8 cellular contexts compared by ENCODE assay signal in the genomic region with DNA sequence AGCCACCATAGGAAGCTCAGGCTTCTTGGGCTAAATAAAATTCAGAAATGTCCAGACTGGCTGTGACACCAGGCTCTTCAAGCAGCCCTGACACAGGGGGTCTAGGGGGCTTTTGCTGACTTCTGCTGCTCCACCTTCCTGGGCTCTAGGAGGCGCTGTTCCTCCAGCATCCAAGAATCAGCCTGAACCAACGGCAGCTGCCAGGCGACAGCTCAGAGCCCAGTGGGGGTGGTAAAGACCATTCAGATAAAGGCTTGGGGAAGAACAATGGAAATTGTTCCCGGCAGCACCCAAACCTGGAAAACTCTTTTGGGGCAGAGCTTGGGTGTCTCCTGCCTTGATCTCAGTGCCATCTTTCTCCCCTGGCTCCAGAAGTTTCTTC. TPM values are rescaled to one million over a fixed set of nuclear protein-coding genes. Genes with fewer than 3 reads are reported as not detected.
DNase-seq lines count a peak whose midpoint lies in the region; ATAC-seq and TF ChIP-seq lines count a peak whose summit lies in the region.

No MANE protein-coding gene starts in this region.

- no peaks in the 10 kb centered on the region for H4K20me1 ChIP-seq in BLaER1 treated with 17β-estradiol and CSF1 and Interleukin-3, amounts not matched to agents 10 nM and 100 nM

- DNase-seq in KBM-7 (peak; percentile 83), ecto neural progenitor cell (ENCODE audit: low spot score) (peak; percentile 82), NCI-H2196 treated with DMSO at 0.1 percent for 48 hours (lab: John Stamatoyannopoulos, UW; ENCODE audit: unreplicated experiment) (no peak)
- DNase-seq in activated CD4-positive, alpha-beta T cell treated with anti-CD3 and anti-CD28 coated beads for 4 hours, result peak; percentile 64 to 66
- DNase-seq in naive thymus-derived CD8-positive, alpha-beta T cell, result peak; percentile 48 to 85 (median 67)

- H3K36me3 ChIP-seq in BLaER1 treated with 17β-estradiol and CSF1 and Interleukin-3, amounts not matched to agents 10 nM and 100 nM, result no peaks in the 10 kb centered on the region

- peaks cover 4 to 48% (median 35%) of the 10 kb centered on the region in 10 experiments; a peak in 16 of 20 replicates for H3K4me1 ChIP-seq in BLaER1 treated with 17β-estradiol and CSF1 and Interleukin-3, amounts not matched to agents 10 nM and 100 nM

- no peak for TF ChIP-seq POLR2A in GM18505 (IDR thresholded peaks at IDR 0.05; ENCODE audit: borderline replicate concordance, extremely low read depth, insufficient read depth, insufficient read length)

- peaks cover 0 to 2% (median 0%) of the 10 kb centered on the region in 3 donors for H3K36me3 Mint-ChIP-seq in naive thymus-derived CD8-positive, alpha-beta T cell

- H3K27me3 Mint-ChIP-seq in naive thymus-derived CD8-positive, alpha-beta T cell, result no peaks in the 10 kb centered on the region

- no peaks in the 10 kb centered on the region for H3K27me3 ChIP-seq in BLaER1 treated with 17β-estradiol and CSF1 and Interleukin-3, amounts not matched to agents 10 nM and 100 nM

- peak overlapping the region in 4 of 10 donors; percentile 1 to 14 (median 7) for H3K27ac Mint-ChIP-seq in naive thymus-derived CD8-positive, alpha-beta T cell

- H3K27ac ChIP-seq in BLaER1 treated with 17β-estradiol and CSF1 and Interleukin-3, amounts not matched to agents 10 nM and 100 nM, result peak overlapping the region in 9 of 11 experiments; percentile 6 to 66 (median 45); a peak in 15 of 22 replicates

- no peak overlapping the region for H3K4me3 Mint-ChIP-seq in naive thymus-derived CD8-positive, alpha-beta T cell

- H3K4me1 Mint-ChIP-seq in naive thymus-derived CD8-positive, alpha-beta T cell, result peaks cover 8 to 15% (median 12%) of the 10 kb centered on the region in 4 donors

- POLR2A ChIA-PET in naive thymus-derived CD8-positive, alpha-beta T cell (lab: Charles Lee), result interaction anchor here (0.8 to 1.6 kb wide), 4 partner anchors 22 to 68 kb away, joined by 3 to 4 read pairs (median 4); a partner anchor contains a TSS

- H3K9me3 ChIP-seq in BLaER1 treated with 17β-estradiol and CSF1 and Interleukin-3, amounts not matched to agents 10 nM and 100 nM (replicated peaks in 1 of 11), result peaks cover 0 to 6% (median 3%) of the 10 kb centered on the region in 11 experiments; a peak in 9 of 22 replicates

- H3K4me3 ChIP-seq in BLaER1 treated with 17β-estradiol and CSF1 and Interleukin-3, amounts not matched to agents 10 nM and 100 nM, result no peak overlapping the region

- H3K9ac ChIP-seq in BLaER1 treated with 17β-estradiol and CSF1 and Interleukin-3, amounts not matched to agents 10 nM and 100 nM, result peak overlapping the region in 5 of 11 experiments; percentile 20 to 38 (median 31); a peak in 5 of 22 replicates

- peak overlapping the region in 10 of 11 experiments; percentile 11 to 71 (median 50); a peak in 18 of 22 replicates for H3K4me2 ChIP-seq in BLaER1 treated with 17β-estradiol and CSF1 and Interleukin-3, amounts not matched to agents 10 nM and 100 nM

- in situ Hi-C loops in KBM-7 (cut with MboI; ENCODE audit: low pct_unique_long_range_greater_than_20kb, low sequenced_read_pairs), result no loop called here

- H3K9me3 Mint-ChIP-seq in naive thymus-derived CD8-positive, alpha-beta T cell, result no peaks in the 10 kb centered on the region

- ATAC-seq in naive thymus-derived CD8-positive, alpha-beta T cell, result peak; percentile 81 to 89
- ATAC-seq in HG02870 (IDR thresholded peaks at IDR 0.05; ENCODE audit: unreplicated experiment), result no peak
- no peak for ATAC-seq in GM18505 (IDR thresholded peaks at IDR 0.05; ENCODE audit: unreplicated experiment)

RNA-seq across cellular contexts. Expression of a gene that starts 21.6 kb away (rescaled TPM):
- total RNA-seq in naive thymus-derived CD8-positive, alpha-beta T cell, result 100 to 1,000 TPM; 118 to 124 TPM
- polyA plus RNA-seq in naive thymus-derived CD8-positive, alpha-beta T cell, result 10 to 100 TPM; 34.0 to 50.6 (median 41.8) TPM

RNA-seq across cellular contexts. Expression of a gene that starts 41.8 kb away (rescaled TPM):
- total RNA-seq in naive thymus-derived CD8-positive, alpha-beta T cell, result 10 to 100 TPM; 30.7 to 31.1 TPM
- polyA plus RNA-seq in naive thymus-derived CD8-positive, alpha-beta T cell, result 10 to 100 TPM; 40.3 to 46.5 (median 43.6) TPM

Comparison
In these comparisons a context has a peak if more than half of its experiments do, and no peak if none do; other contexts are left out.
1. ATAC-seq: peak in naive thymus-derived CD8-positive, alpha-beta T cell (2 of 2); none in HG02870 (single experiment) and GM18505 (single experiment).